Comparison of ENCODE assay signal across 1 cellular context in the genomic region with DNA sequence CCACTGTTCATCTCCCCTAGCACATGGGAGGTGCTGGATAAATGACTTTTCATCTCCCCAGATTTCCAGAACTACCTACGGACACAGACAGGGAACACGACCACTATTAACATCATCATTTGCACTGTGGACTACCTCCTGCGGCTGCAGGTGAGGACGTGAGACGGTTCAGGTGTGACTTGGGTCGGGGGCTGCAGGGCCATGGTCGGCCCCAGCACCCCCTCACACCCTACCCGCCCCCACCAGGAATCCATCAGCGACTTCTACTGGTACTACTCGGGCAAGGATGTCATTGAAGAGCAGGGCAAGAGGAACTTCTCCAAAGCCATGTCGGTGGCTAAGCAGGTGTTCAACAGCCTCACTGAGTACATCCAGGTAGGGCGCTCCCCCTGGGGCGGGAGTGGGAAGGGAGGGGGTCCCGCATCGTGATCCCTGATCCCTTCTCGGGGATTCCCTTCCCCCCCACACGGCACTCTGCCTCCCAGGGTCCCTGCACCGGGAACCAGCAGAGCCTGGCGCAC.
A peak's percentile ranks its signal among the peaks of the same experiment; 100 is the strongest.
TF ChIP-seq lines count a peak whose summit lies in the region.

No MANE protein-coding gene starts in this region.

TF ChIP-seq in K562, 482 proteins besides CTCF, POLR2A, EP300 and RAD21 (continued from another document):
- TF ChIP-seq, protein P1, sequence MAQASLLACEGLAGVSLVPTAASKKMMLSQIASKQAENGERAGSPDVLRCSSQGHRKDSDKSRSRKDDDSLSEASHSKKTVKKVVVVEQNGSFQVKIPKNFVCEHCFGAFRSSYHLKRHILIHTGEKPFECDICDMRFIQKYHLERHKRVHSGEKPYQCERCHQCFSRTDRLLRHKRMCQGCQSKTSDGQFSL (CRISPR knock-in tag; IDR thresholded peaks at IDR 0.05) = peak; percentile 79
- TF ChIP-seq, protein P1 (tag; IDR thresholded peaks at IDR 0.05) = no peak
- TF ChIP-seq, protein P2, sequence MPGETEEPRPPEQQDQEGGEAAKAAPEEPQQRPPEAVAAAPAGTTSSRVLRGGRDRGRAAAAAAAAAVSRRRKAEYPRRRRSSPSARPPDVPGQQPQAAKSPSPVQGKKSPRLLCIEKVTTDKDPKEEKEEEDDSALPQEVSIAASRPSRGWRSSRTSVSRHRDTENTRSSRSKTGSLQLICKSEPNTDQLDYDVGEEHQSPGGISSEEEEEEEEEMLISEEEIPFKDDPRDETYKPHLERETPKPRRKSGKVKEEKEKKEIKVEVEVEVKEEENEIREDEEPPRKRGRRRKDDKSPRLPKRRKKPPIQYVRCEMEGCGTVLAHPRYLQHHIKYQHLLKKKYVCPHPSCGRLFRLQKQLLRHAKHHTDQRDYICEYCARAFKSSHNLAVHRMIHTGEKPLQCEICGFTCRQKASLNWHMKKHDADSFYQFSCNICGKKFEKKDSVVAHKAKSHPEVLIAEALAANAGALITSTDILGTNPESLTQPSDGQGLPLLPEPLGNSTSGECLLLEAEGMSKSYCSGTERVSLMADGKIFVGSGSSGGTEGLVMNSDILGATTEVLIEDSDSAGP (CRISPR knock-in tag; IDR thresholded peaks at IDR 0.05) = no peak
- TF ChIP-seq, protein P3, sequence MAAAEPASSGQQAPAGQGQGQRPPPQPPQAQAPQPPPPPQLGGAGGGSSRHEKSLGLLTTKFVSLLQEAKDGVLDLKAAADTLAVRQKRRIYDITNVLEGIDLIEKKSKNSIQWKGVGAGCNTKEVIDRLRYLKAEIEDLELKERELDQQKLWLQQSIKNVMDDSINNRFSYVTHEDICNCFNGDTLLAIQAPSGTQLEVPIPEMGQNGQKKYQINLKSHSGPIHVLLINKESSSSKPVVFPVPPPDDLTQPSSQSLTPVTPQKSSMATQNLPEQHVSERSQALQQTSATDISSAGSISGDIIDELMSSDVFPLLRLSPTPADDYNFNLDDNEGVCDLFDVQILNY (CRISPR knock-in tag; IDR thresholded peaks at IDR 0.05) = 0 out of 2 replicates have a peak, but pooled peaks have one; percentile 24
- 0 out of 2 replicates have a peak, but pooled peaks have one; percentile 86 for TF ChIP-seq SREBF2 (CRISPR knock-in tag; IDR thresholded peaks at IDR 0.05)
- TF ChIP-seq, protein P4, sequence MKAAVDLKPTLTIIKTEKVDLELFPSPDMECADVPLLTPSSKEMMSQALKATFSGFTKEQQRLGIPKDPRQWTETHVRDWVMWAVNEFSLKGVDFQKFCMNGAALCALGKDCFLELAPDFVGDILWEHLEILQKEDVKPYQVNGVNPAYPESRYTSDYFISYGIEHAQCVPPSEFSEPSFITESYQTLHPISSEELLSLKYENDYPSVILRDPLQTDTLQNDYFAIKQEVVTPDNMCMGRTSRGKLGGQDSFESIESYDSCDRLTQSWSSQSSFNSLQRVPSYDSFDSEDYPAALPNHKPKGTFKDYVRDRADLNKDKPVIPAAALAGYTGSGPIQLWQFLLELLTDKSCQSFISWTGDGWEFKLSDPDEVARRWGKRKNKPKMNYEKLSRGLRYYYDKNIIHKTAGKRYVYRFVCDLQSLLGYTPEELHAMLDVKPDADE (conservative IDR thresholded peaks at IDR 0.05; ENCODE audit: control insufficient read depth, low read depth, low read length) = 0 out of 2 replicates have a peak, but pooled peaks have one; percentile 44
- TF ChIP-seq HDAC1 (IDR thresholded peaks at IDR 0.05) = peak in 1 of 2 experiments; percentile 8; a peak in 1 of 4 replicates
